34 cellular contexts compared by ENCODE assay signal in the genomic region with DNA sequence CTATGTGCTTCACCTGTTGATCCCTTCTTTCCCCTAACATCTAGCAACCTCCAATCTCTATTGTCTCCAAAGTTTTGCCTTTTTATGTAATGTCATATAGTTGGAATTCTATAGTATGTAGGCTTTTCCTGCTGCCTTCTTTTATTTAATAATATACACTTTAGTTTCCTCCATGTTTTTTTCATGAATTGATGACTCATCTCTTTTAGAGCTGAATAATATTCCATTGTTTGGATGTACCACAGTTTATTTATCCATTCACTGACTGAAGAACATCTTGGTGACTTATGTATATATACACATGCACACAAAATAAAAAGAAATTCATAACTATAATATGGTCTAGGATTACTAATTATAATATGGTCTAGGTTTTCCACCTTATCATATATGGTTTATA.
"Had no signal": no experiment of that assay in that cellular context is flagged by ENCODE, and none has a peak within 500 bp of the region (broad histone marks: within the 10 kb centered on the region; RNA-seq: fewer than 3 reads in every experiment).

No MANE protein-coding gene starts in this region.

- H3K27me3 ChIP-seq: MG63 had no signal

- H3K9me3 ChIP-seq: MG63 had no signal

- H3K4me3 ChIP-seq: MG63 had no signal

- H3K36me3 ChIP-seq: MG63 had no signal

- DNase-seq: Karpas-422, Kasumi-1, MG63, MM.1S, MV-4-11, NCI-H1048, NCI-H1092, NCI-H1092 treated with DMSO at 0.1 percent for 48 hours, NCI-H1105, NCI-H1105 treated with DMSO at 0.1 percent for 48 hours, NCI-H1417, NCI-H1417 treated with DMSO at 0.1 percent for 48 hours, NCI-H1436, NCI-H1436 treated with DMSO at 0.1 percent for 48 hours, NCI-H146, NCI-H1694, NCI-H1694 treated with DMSO at 0.1 percent for 48 hours, NCI-H187, NCI-H187 treated with DMSO at 0.1 percent for 48 hours, NCI-H1930, NCI-H2029, NCI-H2029 treated with DMSO at 0.1 percent for 48 hours, NCI-H2081, NCI-H2081 treated with DMSO at 0.1 percent for 48 hours, NCI-H2107, NCI-H2171, NCI-H2171 treated with DMSO at 0.1 percent for 48 hours, NCI-H2227 treated with DMSO at 0.1 percent for 48 hours, NCI-H226, NCI-H345, NCI-H446, NCI-H446 treated with DMSO at 0.1 percent for 48 hours, NCI-H510A, NCI-H510A treated with DMSO at 0.1 percent for 48 hours had no signal
